8 cellular contexts compared by ENCODE assay signal in genomic region chr12:58919271-58920101, GRCh38. TPM values are rescaled to one million over a fixed set of nuclear protein-coding genes. Genes with fewer than 3 reads are reported as not detected.
A peak's percentile ranks its signal among the peaks of the same experiment; 100 is the strongest.
DNase-seq lines count a peak whose midpoint lies in the region; ATAC-seq and TF ChIP-seq lines count a peak whose summit lies in the region.

No MANE protein-coding gene starts in this region.

- DNase-seq in EL = peak; percentile 60
- DNase-seq in esophagus squamous epithelium (lab: John Stamatoyannopoulos, UW) = no peak
- peak; percentile 63 for DNase-seq in myocyte (ENCODE audit: low read depth)
- DNase-seq in SKM-1 treated with dmso at 0.1 percent for 144 hours (lab: John Stamatoyannopoulos, UW; ENCODE audit: unreplicated experiment) = no peak
- DNase-seq in activated T-helper 2 cell treated with anti-CD3 and anti-CD28 coated beads, Interferon-gamma antibody, Interleukin-2, Interleukin-4, amounts not matched to agents 10 μg/mL and 5 μg/mL and 100 μg/mL, durations not matched to agents 14 hours and 24 hours and 36 hours (ENCODE audit: low spot score) = no peak

- no peak for ATAC-seq in HG02973 (IDR thresholded peaks at IDR 0.05; ENCODE audit: unreplicated experiment)

- WGBS in esophagus squamous epithelium, 2 donors = 0 to 3% methylated on average over 14 to 22 of the region's 49 CpGs

- H3K4me3 Mint-ChIP-seq in activated T-helper 2 cell treated with anti-CD3 and anti-CD28 coated beads, Interferon-gamma antibody, Interleukin-2, Interleukin-4, amounts not matched to agents 10 μg/mL and 5 μg/mL and 100 μg/mL, durations not matched to agents 14 hours and 24 hours and 36 hours (ENCODE audit: low read depth) = no peak overlapping the region

- TF ChIP-seq CTCF in HEK293 (tag by site-specific recombination; IDR thresholded peaks at IDR 0.05) (no peak), esophagus squamous epithelium (IDR thresholded peaks at IDR 0.05) (no peak)

- H3K27ac ChIP-seq in HEK293 (ENCODE audit: extremely low read depth, low read depth, low read length) = peak overlapping the region; percentile 100
- peak overlapping the region; percentile 97 to 99 (median 98) for H3K27ac ChIP-seq in esophagus squamous epithelium

- intact Hi-C loops in esophagus squamous epithelium (cut with DNase I) = loop anchor here (10.0 kb wide), 1 partner anchor 125 kb away; no protein-coding TSS in a partner anchor
- intact Hi-C loops in activated T-helper 2 cell treated with anti-CD3 and anti-CD28 coated beads, Interferon-gamma antibody, Interleukin-2, Interleukin-4, amounts not matched to agents 10 μg/mL and 5 μg/mL and 100 μg/mL, durations not matched to agents 14 hours and 24 hours and 36 hours (cut with micrococcal nuclease) = no loop called here

- peaks cover 4% of the 10 kb centered on the region for H3K4me1 Mint-ChIP-seq in activated T-helper 2 cell treated with anti-CD3 and anti-CD28 coated beads, Interferon-gamma antibody, Interleukin-2, Interleukin-4, amounts not matched to agents 10 μg/mL and 5 μg/mL and 100 μg/mL, durations not matched to agents 14 hours and 24 hours and 36 hours (ENCODE audit: low read depth)

- H3K9me3 Mint-ChIP-seq in activated T-helper 2 cell treated with anti-CD3 and anti-CD28 coated beads, Interferon-gamma antibody, Interleukin-2, Interleukin-4, amounts not matched to agents 10 μg/mL and 5 μg/mL and 100 μg/mL, durations not matched to agents 14 hours and 24 hours and 36 hours = no peaks in the 10 kb centered on the region

- H3K27me3 ChIP-seq in esophagus squamous epithelium = no peaks in the 10 kb centered on the region

- no peak overlapping the region for H3K27ac Mint-ChIP-seq in activated T-helper 2 cell treated with anti-CD3 and anti-CD28 coated beads, Interferon-gamma antibody, Interleukin-2, Interleukin-4, amounts not matched to agents 10 μg/mL and 5 μg/mL and 100 μg/mL, durations not matched to agents 14 hours and 24 hours and 36 hours

- CTCF ChIA-PET in HEK293 (lab: Yijun Ruan, JAX) = interaction anchor here (0.6 to 1.8 kb wide), 6 partner anchors 10 to 1933 kb away, joined by 3 to 7 read pairs (median 4); no protein-coding TSS in a partner anchor

- H3K36me3 Mint-ChIP-seq in activated T-helper 2 cell treated with anti-CD3 and anti-CD28 coated beads, Interferon-gamma antibody, Interleukin-2, Interleukin-4, amounts not matched to agents 10 μg/mL and 5 μg/mL and 100 μg/mL, durations not matched to agents 14 hours and 24 hours and 36 hours (ENCODE audit: low read depth) = no peaks in the 10 kb centered on the region

- POLR2A ChIA-PET in HEK293 (lab: Yijun Ruan, JAX) = interaction anchor here (0.8 to 2.7 kb wide), 8 partner anchors 10 to 978 kb away, joined by 3 to 11 read pairs (median 4); partner anchors contain the start of gene ATP23

- H3K4me3 ChIP-seq in HEK293 (ENCODE audit: low read depth, low read length) = peak overlapping the region; percentile 86
- H3K4me3 ChIP-seq in esophagus squamous epithelium = peak overlapping the region; percentile 78 to 98 (median 83)

- TF ChIP-seq POLR2A in esophagus squamous epithelium (IDR thresholded peaks at IDR 0.05) = peak in 1 of 4 donors; percentile 16

- H3K4me1 ChIP-seq in HEK293 (ENCODE audit: control insufficient read depth, insufficient read depth, low read length) = peaks cover 43% of the 10 kb centered on the region
- peaks cover 5 to 55% (median 20%) of the 10 kb centered on the region in 3 donors for H3K4me1 ChIP-seq in esophagus squamous epithelium

- peaks cover 28% of the 10 kb centered on the region for H3K27me3 Mint-ChIP-seq in activated T-helper 2 cell treated with anti-CD3 and anti-CD28 coated beads, Interferon-gamma antibody, Interleukin-2, Interleukin-4, amounts not matched to agents 10 μg/mL and 5 μg/mL and 100 μg/mL, durations not matched to agents 14 hours and 24 hours and 36 hours (ENCODE audit: low read depth)

- H3K9me3 ChIP-seq in HEK293 (ENCODE audit: control insufficient read depth, insufficient read depth, low read depth, low read length) (no peaks in the 10 kb centered on the region), esophagus squamous epithelium (no peaks in the 10 kb centered on the region)

- H3K36me3 ChIP-seq in HEK293 (ENCODE audit: control insufficient read depth in 2 of 2, insufficient read depth in 1 of 2, low read length in 2 of 2) = no peaks in the 10 kb centered on the region
- no peaks in the 10 kb centered on the region for H3K36me3 ChIP-seq in esophagus squamous epithelium

TF ChIP-seq in HEK293, 187 proteins besides CTCF, POLR2A, EP300 and RAD21 (continues in another document):
- TF ChIP-seq ZBTB44 (tag by site-specific recombination; IDR thresholded peaks at IDR 0.05) = no peak
- peak; percentile 68 for TF ChIP-seq ZFHX2 (tag by site-specific recombination; conservative IDR thresholded peaks at IDR 0.05)
- TF ChIP-seq ZNF324 (tag by site-specific recombination; IDR thresholded peaks at IDR 0.05) = no peak
- TF ChIP-seq MYNN (tag by site-specific recombination; IDR thresholded peaks at IDR 0.05; ENCODE audit: borderline replicate concordance) = no peak
- TF ChIP-seq, protein P1, sequence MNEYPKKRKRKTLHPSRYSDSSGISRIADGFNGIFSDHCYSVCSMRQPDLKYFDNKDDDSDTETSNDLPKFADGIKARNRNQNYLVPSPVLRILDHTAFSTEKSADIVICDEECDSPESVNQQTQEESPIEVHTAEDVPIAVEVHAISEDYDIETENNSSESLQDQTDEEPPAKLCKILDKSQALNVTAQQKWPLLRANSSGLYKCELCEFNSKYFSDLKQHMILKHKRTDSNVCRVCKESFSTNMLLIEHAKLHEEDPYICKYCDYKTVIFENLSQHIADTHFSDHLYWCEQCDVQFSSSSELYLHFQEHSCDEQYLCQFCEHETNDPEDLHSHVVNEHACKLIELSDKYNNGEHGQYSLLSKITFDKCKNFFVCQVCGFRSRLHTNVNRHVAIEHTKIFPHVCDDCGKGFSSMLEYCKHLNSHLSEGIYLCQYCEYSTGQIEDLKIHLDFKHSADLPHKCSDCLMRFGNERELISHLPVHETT (tag by site-specific recombination; IDR thresholded peaks at IDR 0.05) = no peak

TF ChIP-seq in PFSK-1, 5 proteins besides CTCF, POLR2A, EP300 and RAD21:
- TF ChIP-seq POLR2AphosphoS5 (IDR thresholded peaks at IDR 0.05; ENCODE audit: low read depth, low read length) = peak; percentile 30; the same call in 1 of the 2 replicates
- no peak for TF ChIP-seq FOXP2 (optimal IDR thresholded peaks at IDR 0.05; ENCODE audit: borderline replicate concordance, extremely low read depth, extremely low read length, insufficient read depth)

RNA-seq across cellular contexts. Expression of gene LRIG3, which starts 0.8 kb away (rescaled TPM):
- 41.4 TPM for polyA plus RNA-seq in PFSK-1 (2012; ENCODE audit: insufficient read length, low read depth)
- total RNA-seq in esophagus squamous epithelium = 100 to 1,000 TPM in 1 of 4 donors, 10 to 100 TPM in 3; 32.1 to 124 (median 42.4) TPM
- 14.4 and 19.1 TPM in 2 replicates for total RNA-seq in myocyte
- polyA plus RNA-seq in myocyte (2012) = 8.5 TPM
- 0.21 TPM in 2 replicates for total RNA-seq in activated T-helper 2 cell treated with anti-CD3 and anti-CD28 coated beads, Interferon-gamma antibody, Interleukin-2, Interleukin-4, amounts not matched to agents 10 μg/mL and 5 μg/mL and 100 μg/mL, durations not matched to agents 14 hours and 24 hours and 36 hours

Comparison
In these comparisons a context has a peak if more than half of its experiments do, and no peak if none do; other contexts are left out.
1. DNase-seq: peak in EL (single experiment) and myocyte (single experiment); none in esophagus squamous epithelium (single experiment), SKM-1 treated with dmso at 0.1 percent for 144 hours (single experiment) and activated T-helper 2 cell treated with anti-CD3 and anti-CD28 coated beads, Interferon-gamma antibody, Interleukin-2, Interleukin-4, amounts not matched to agents 10 μg/mL and 5 μg/mL and 100 μg/mL, durations not matched to agents 14 hours and 24 hours and 36 hours (single experiment).
2. RNA of gene LRIG3, which starts 0.8 kb away (total RNA-seq): 32.1 to 124 TPM in esophagus squamous epithelium and 14.4 to 19.1 TPM in myocyte; 0.21 TPM in activated T-helper 2 cell treated with anti-CD3 and anti-CD28 coated beads, Interferon-gamma antibody, Interleukin-2, Interleukin-4, amounts not matched to agents 10 μg/mL and 5 μg/mL and 100 μg/mL, durations not matched to agents 14 hours and 24 hours and 36 hours; every median in the first group is over 10 times any median in the second.